14 cellular contexts compared by ENCODE assay signal in the genomic region with DNA sequence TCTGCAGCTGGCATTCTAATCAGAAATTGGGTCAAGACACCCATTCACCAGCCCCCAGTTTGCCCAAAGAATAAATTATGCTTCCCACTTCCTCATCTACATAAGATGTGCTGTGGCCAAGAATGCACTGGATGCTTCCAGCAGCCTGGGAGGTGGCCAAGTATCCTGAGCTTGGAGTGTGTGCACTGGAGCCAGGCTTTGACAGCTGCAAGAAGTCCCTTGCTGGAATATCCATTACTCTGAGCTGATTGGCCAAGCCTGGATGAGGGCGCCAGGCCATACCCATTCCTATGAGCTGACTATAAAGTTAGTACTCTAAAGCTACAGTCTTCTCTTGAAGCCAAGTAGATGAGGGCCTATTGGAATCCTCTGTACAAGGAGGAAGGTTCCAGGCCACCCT.
A peak's percentile ranks its signal among the peaks of the same experiment; 100 is the strongest.
DNase-seq lines count a peak whose midpoint lies in the region; ATAC-seq and TF ChIP-seq lines count a peak whose summit lies in the region.
"Had no signal": no experiment of that assay in that cellular context is flagged by ENCODE, and none has a peak within 500 bp of the region (broad histone marks: within the 10 kb centered on the region; RNA-seq: fewer than 3 reads in every experiment).

No MANE protein-coding gene starts in this region.

- H3K36me3 ChIP-seq in Caco-2 (ENCODE audit: control insufficient read depth, insufficient read depth, low read length), result no peaks in the 10 kb centered on the region
- no peaks in the 10 kb centered on the region for H3K36me3 ChIP-seq in prostate gland

- intact Hi-C loops in Caco-2 (cut with micrococcal nuclease; ENCODE audit: unreplicated experiment) (no loop called here), prostate gland (cut with DNase I) (no loop called here)

- peaks cover 27% of the 10 kb centered on the region for H3K4me1 Mint-ChIP-seq in brain
- no peaks in the 10 kb centered on the region for H3K4me1 Mint-ChIP-seq in Caco-2 (ENCODE audit: low read depth, unreplicated experiment)
- H3K4me1 Mint-ChIP-seq: neural crest cell had no signal

- H3K4me3 Mint-ChIP-seq in brain (no peak overlapping the region), Caco-2 (ENCODE audit: unreplicated experiment) (no peak overlapping the region)
- H3K4me3 Mint-ChIP-seq: CD4-positive, alpha-beta T cell; neural crest cell had no signal

- peaks cover 12% of the 10 kb centered on the region for H3K4me1 ChIP-seq in Caco-2
- no peaks in the 10 kb centered on the region for H3K4me1 ChIP-seq in prostate gland (replicated peaks)

- peaks cover 0 to 4% (median 0%) of the 10 kb centered on the region in 5 experiments for H3K9me3 Mint-ChIP-seq in brain
- peaks cover 7% of the 10 kb centered on the region for H3K9me3 Mint-ChIP-seq in Caco-2 (ENCODE audit: unreplicated experiment)
- H3K9me3 Mint-ChIP-seq: neural crest cell had no signal

- no peak for TF ChIP-seq POLR2A in prostate gland (IDR thresholded peaks at IDR 0.05)

- H3K27ac Mint-ChIP-seq in brain (peak overlapping the region in 3 of 5 experiments; percentile 43 to 88 (median 78)), Caco-2 (ENCODE audit: unreplicated experiment) (no peak overlapping the region)
- H3K27ac Mint-ChIP-seq: CD4-positive, alpha-beta T cell had no signal

- POLR2A ChIA-PET in Caco-2 (lab: Charles Lee), result no interaction called here

- no peak overlapping the region for H3K27ac ChIP-seq in prostate gland
- H3K27ac ChIP-seq: VCaP had no signal

- WGBS in prostate gland, result 50% methylated on average over 1 of the region's 1 CpG

- H3K27me3 ChIP-seq in Caco-2 (replicated peaks; ENCODE audit: control insufficient read depth, insufficient read depth, low read length) (no peaks in the 10 kb centered on the region), prostate gland (replicated peaks; ENCODE audit: insufficient read depth) (no peaks in the 10 kb centered on the region)

- CTCF ChIA-PET in Caco-2 (lab: Charles Lee), result no interaction called here

- peaks cover 3% of the 10 kb centered on the region for H3K27me3 Mint-ChIP-seq in brain
- no peaks in the 10 kb centered on the region for H3K27me3 Mint-ChIP-seq in Caco-2 (ENCODE audit: insufficient read depth, unreplicated experiment)
- H3K27me3 Mint-ChIP-seq: CD4-positive, alpha-beta T cell had no signal

- DNase-seq in GM03348 (ENCODE audit: low spot score) (peak; percentile 74), inferior parietal cortex (ENCODE audit: extremely low spot score) (peak; percentile 27), renal cortical epithelial cell (ENCODE audit: low read depth) (peak; percentile 43), Caco-2 (no peak), prostate gland (ENCODE audit: low spot score) (no peak), SIG-M5 treated with dmso at 0.1 percent for 504 hours (lab: John Stamatoyannopoulos, UW; ENCODE audit: unreplicated experiment) (no peak)
- DNase-seq: CD4-positive, alpha-beta T cell; NCI-H1092 treated with DMSO at 0.1 percent for 48 hours; NCI-H748 treated with DMSO at 0.1 percent for 48 hours; SIG-M5 had no signal

- no TSS peak for BruUV-seq in Caco-2 (replicated peaks; lab: Mats Ljungman, UMichigan)

- no peaks in the 10 kb centered on the region for H3K36me3 Mint-ChIP-seq in brain
- H3K36me3 Mint-ChIP-seq in Caco-2 (ENCODE audit: insufficient read depth, unreplicated experiment), result no peaks in the 10 kb centered on the region

- H3K9me3 ChIP-seq in Caco-2 (no peaks in the 10 kb centered on the region), prostate gland (no peaks in the 10 kb centered on the region)

- no peak for ATAC-seq in GM18873 (IDR thresholded peaks at IDR 0.05; ENCODE audit: low FRiP score, unreplicated experiment)

- TF ChIP-seq CTCF in brain (conservative IDR thresholded peaks at IDR 0.05) (no peak), Caco-2 (IDR thresholded peaks at IDR 0.05; ENCODE audit: insufficient read depth in 1 of 2, low read depth in 1 of 2, low read length in 1 of 2, severe bottlenecking in 1 of 2, unreplicated experiment in 1 of 2) (no peak), prostate gland (IDR thresholded peaks at IDR 0.05) (no peak)

- H3K4me3 ChIP-seq in Caco-2 (ENCODE audit: low read depth, low read length) (no peak overlapping the region), prostate gland (no peak overlapping the region)

Comparison
In these comparisons a context has a peak if more than half of its experiments do, and no peak if none do; other contexts are left out.
1. DNase-seq: peak in GM03348 (single experiment), inferior parietal cortex (single experiment) and renal cortical epithelial cell (single experiment); none in Caco-2 (0 of 2), prostate gland (single experiment) and SIG-M5 treated with dmso at 0.1 percent for 504 hours (single experiment).